Comparison of ENCODE assay signal across 1 cellular context in genomic region chr11:78050964-78051831, GRCh38.
TF ChIP-seq lines count a peak whose summit lies in the region.

No MANE protein-coding gene starts in this region.

TF ChIP-seq in K562, 482 proteins besides CTCF, POLR2A, EP300 and RAD21 (continued from another document and continues in another):
- TF ChIP-seq ZNF318 (IDR thresholded peaks at IDR 0.05; ENCODE audit: borderline replicate concordance in 1 of 2, low read depth in 1 of 2) (no peak), CCAR2 (IDR thresholded peaks at IDR 0.05; ENCODE audit: low read depth, low read length) (no peak), VEZF1 (CRISPR knock-in tag; IDR thresholded peaks at IDR 0.05) (peak; percentile 90), TAF15 (IDR thresholded peaks at IDR 0.05; ENCODE audit: low read depth, low read length) (no peak), MITF (IDR thresholded peaks at IDR 0.05) (no peak), YBX1 (IDR thresholded peaks at IDR 0.05) (no peak), CCNT2 (IDR thresholded peaks at IDR 0.05; ENCODE audit: borderline replicate concordance, extremely low read depth, insufficient read length, low read depth, low read length) (no peak), DEAF1 (CRISPR knock-in tag; IDR thresholded peaks at IDR 0.05) (no peak), GABPB1 (CRISPR knock-in tag; IDR thresholded peaks at IDR 0.05) (no peak), CTBP1 (IDR thresholded peaks at IDR 0.05; ENCODE audit: borderline replicate concordance) (no peak), MTF1 (CRISPR knock-in tag; IDR thresholded peaks at IDR 0.05; ENCODE audit: borderline replicate concordance) (no peak; the same call in 1 of the 2 replicates), ZFP91 (CRISPR knock-in tag; IDR thresholded peaks at IDR 0.05) (no peak), ZNF175 (CRISPR knock-in tag; IDR thresholded peaks at IDR 0.05; ENCODE audit: low read depth) (peak; percentile 88; the same call in 1 of the 2 replicates), ZNF668 (CRISPR knock-in tag; IDR thresholded peaks at IDR 0.05) (peak; percentile 75; the same call in 1 of the 2 replicates), SNIP1 (IDR thresholded peaks at IDR 0.05; ENCODE audit: low read depth) (no peak), NUFIP1 (IDR thresholded peaks at IDR 0.05; ENCODE audit: partially characterized antibody) (no peak), HMBOX1 (IDR thresholded peaks at IDR 0.05) (no peak), GTF2A2 (tag; IDR thresholded peaks at IDR 0.05) (0 out of 2 replicates have a peak, but pooled peaks have one; percentile 60), ZNF431 (CRISPR knock-in tag; IDR thresholded peaks at IDR 0.05) (no peak), SMAD3 (CRISPR knock-in tag; conservative IDR thresholded peaks at IDR 0.05) (peak; percentile 71; the same call in 1 of the 2 replicates), ERF (CRISPR knock-in tag; IDR thresholded peaks at IDR 0.05) (no peak), CREM (IDR thresholded peaks at IDR 0.05; ENCODE audit: low read depth) (no peak), RAD51 (IDR thresholded peaks at IDR 0.05; ENCODE audit: borderline replicate concordance, low read depth) (peak; percentile 20; the same call in 1 of the 2 replicates), SMAD4 (CRISPR knock-in tag; conservative IDR thresholded peaks at IDR 0.05) (peak; percentile 78), NONO (IDR thresholded peaks at IDR 0.05; ENCODE audit: low read depth in 2 of 2, low read length in 1 of 2) (no peak), HDAC2 (IDR thresholded peaks at IDR 0.05) (0 out of 2 replicates have a peak, but pooled peaks have one; percentile 46), REST (CRISPR knock-in tag; IDR thresholded peaks at IDR 0.05; ENCODE audit: low read depth) (no peak), KLF6 (CRISPR knock-in tag; IDR thresholded peaks at IDR 0.05; ENCODE audit: borderline replicate concordance) (peak; percentile 86), ETV5 (CRISPR knock-in tag; IDR thresholded peaks at IDR 0.05; ENCODE audit: low read depth) (no peak), ZNF140 (CRISPR knock-in tag; IDR thresholded peaks at IDR 0.05) (no peak), TRIM28 (IDR thresholded peaks at IDR 0.05) (no peak), ELF1 (tag; IDR thresholded peaks at IDR 0.05) (peak; percentile 45; the same call in 1 of the 2 replicates), E2F3 (CRISPR knock-in tag; IDR thresholded peaks at IDR 0.05) (no peak), SMAD1 (IDR thresholded peaks at IDR 0.05; ENCODE audit: low read depth, low read length, partially characterized antibody) (no peak), ARID4B (CRISPR knock-in tag; IDR thresholded peaks at IDR 0.05) (no peak)
